In the genomic region with DNA sequence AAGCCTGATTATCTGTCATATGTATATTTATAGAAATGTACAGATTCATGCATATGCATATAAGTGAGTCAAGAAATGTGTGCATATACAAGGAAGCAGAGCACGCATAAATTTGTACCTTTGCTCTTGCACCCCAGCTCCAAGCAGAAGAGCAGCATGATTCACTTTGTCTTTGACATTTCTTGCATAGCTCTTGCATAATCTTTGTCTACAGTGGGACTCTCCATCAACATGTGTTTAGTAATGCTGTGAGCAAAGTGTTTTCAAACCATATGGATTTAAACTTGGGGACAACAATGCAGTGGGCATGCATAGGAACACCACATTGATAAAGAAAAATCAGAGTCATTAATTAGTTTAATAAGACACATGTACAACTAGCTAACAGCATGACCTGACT, we compare ENCODE assay signal across 1 cellular context.
TF ChIP-seq lines count a peak whose summit lies in the region.

No MANE protein-coding gene starts in this region.

TF ChIP-seq in K562, 482 proteins besides CTCF, POLR2A, EP300 and RAD21 (continued from another document):
- TF ChIP-seq, protein P1, sequence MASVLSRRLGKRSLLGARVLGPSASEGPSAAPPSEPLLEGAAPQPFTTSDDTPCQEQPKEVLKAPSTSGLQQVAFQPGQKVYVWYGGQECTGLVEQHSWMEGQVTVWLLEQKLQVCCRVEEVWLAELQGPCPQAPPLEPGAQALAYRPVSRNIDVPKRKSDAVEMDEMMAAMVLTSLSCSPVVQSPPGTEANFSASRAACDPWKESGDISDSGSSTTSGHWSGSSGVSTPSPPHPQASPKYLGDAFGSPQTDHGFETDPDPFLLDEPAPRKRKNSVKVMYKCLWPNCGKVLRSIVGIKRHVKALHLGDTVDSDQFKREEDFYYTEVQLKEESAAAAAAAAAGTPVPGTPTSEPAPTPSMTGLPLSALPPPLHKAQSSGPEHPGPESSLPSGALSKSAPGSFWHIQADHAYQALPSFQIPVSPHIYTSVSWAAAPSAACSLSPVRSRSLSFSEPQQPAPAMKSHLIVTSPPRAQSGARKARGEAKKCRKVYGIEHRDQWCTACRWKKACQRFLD (CRISPR knock-in tag; IDR thresholded peaks at IDR 0.05) = no peak
- TF ChIP-seq MIER1 (IDR thresholded peaks at IDR 0.05; ENCODE audit: low read depth) (no peak), MEIS2 (IDR thresholded peaks at IDR 0.05; ENCODE audit: partially characterized antibody) (peak; percentile 12), HNRNPH1 (optimal IDR thresholded peaks at IDR 0.05; ENCODE audit: low read depth, low read length) (no peak), TGIF2 (CRISPR knock-in tag; IDR thresholded peaks at IDR 0.05) (no peak), TAF1 (IDR thresholded peaks at IDR 0.05; ENCODE audit: control insufficient read depth, extremely low read depth, insufficient read depth, low read length, severe bottlenecking) (no peak), MCM2 (IDR thresholded peaks at IDR 0.05; ENCODE audit: low read depth) (no peak), CHD2 (IDR thresholded peaks at IDR 0.05; ENCODE audit: low read depth, low read length) (no peak), TRIM24 (IDR thresholded peaks at IDR 0.05) (peak in 1 of 2 experiments; percentile 17; a peak in 1 of 4 replicates), RBM25 (IDR thresholded peaks at IDR 0.05; ENCODE audit: low read depth, low read length, severe bottlenecking) (no peak), ZNF197 (CRISPR knock-in tag; IDR thresholded peaks at IDR 0.05; ENCODE audit: low read depth) (no peak), HLTF (IDR thresholded peaks at IDR 0.05) (no peak), ZKSCAN3 (CRISPR knock-in tag; IDR thresholded peaks at IDR 0.05) (no peak), ZNF347 (CRISPR knock-in tag; IDR thresholded peaks at IDR 0.05; ENCODE audit: low read depth) (no peak), ZNF253 (CRISPR knock-in tag; conservative IDR thresholded peaks at IDR 0.05) (no peak)
- TF ChIP-seq, protein P2, sequence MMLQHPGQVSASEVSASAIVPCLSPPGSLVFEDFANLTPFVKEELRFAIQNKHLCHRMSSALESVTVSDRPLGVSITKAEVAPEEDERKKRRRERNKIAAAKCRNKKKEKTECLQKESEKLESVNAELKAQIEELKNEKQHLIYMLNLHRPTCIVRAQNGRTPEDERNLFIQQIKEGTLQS (IDR thresholded peaks at IDR 0.05) = peak; percentile 41; the same call in 1 of the 2 replicates
- TF ChIP-seq, protein P2 (CRISPR knock-in tag; conservative IDR thresholded peaks at IDR 0.05) = no peak
- TF ChIP-seq, protein P3, sequence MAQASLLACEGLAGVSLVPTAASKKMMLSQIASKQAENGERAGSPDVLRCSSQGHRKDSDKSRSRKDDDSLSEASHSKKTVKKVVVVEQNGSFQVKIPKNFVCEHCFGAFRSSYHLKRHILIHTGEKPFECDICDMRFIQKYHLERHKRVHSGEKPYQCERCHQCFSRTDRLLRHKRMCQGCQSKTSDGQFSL (CRISPR knock-in tag; IDR thresholded peaks at IDR 0.05) = no peak
- TF ChIP-seq, protein P3 (tag; IDR thresholded peaks at IDR 0.05) = no peak
- TF ChIP-seq, protein P4, sequence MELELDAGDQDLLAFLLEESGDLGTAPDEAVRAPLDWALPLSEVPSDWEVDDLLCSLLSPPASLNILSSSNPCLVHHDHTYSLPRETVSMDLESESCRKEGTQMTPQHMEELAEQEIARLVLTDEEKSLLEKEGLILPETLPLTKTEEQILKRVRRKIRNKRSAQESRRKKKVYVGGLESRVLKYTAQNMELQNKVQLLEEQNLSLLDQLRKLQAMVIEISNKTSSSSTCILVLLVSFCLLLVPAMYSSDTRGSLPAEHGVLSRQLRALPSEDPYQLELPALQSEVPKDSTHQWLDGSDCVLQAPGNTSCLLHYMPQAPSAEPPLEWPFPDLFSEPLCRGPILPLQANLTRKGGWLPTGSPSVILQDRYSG (tag; conservative IDR thresholded peaks at IDR 0.05; ENCODE audit: low read depth) = no peak
- TF ChIP-seq, protein P5, sequence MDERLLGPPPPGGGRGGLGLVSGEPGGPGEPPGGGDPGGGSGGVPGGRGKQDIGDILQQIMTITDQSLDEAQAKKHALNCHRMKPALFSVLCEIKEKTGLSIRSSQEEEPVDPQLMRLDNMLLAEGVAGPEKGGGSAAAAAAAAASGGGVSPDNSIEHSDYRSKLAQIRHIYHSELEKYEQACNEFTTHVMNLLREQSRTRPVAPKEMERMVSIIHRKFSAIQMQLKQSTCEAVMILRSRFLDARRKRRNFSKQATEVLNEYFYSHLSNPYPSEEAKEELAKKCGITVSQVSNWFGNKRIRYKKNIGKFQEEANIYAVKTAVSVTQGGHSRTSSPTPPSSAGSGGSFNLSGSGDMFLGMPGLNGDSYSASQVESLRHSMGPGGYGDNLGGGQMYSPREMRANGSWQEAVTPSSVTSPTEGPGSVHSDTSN (CRISPR knock-in tag; IDR thresholded peaks at IDR 0.05; ENCODE audit: low read depth) = no peak
- TF ChIP-seq, protein P5 (tag; conservative IDR thresholded peaks at IDR 0.05; ENCODE audit: low read depth) = no peak
